In the genomic region with DNA sequence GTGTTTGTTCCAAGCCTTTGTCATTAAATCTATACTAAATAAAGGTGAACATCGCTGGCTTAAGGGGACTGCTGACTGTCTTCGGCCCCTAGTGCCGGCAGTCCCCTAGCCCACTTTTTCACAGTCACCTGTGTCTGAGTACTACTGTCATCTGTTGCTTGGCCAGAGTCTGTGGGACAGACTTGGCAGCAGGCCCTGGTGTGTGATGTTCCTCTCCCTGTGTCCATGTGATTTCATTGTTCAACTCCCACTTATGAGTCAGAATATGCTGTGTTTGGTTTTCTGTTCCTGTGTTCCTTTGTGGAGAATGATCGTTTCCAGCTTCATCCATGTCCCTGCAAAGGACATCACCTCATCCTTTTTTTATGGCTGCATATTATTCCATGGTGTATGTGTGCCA, we compare ENCODE assay signal across 18 cellular contexts.
DNase-seq lines count a peak whose midpoint lies in the region; ATAC-seq, FAIRE-seq and TF ChIP-seq lines count a peak whose summit lies in the region.
"Had no signal": no experiment of that assay in that cellular context is flagged by ENCODE, and none has a peak within 500 bp of the region (broad histone marks: within the 10 kb centered on the region; RNA-seq: fewer than 3 reads in every experiment).

No MANE protein-coding gene starts in this region.

- H3K27me3 ChIP-seq in endothelial cell of umbilical vein (ENCODE audit: control insufficient read depth in 2 of 2, insufficient read depth in 2 of 2, low read length in 2 of 2), result no peaks in the 10 kb centered on the region
- no peaks in the 10 kb centered on the region for H3K27me3 ChIP-seq in neuronal stem cell (ENCODE audit: control insufficient read depth in 3 of 3, insufficient read depth in 3 of 3, low read depth in 1 of 3, low read length in 3 of 3)

- peak overlapping the region; percentile 17 for H4K8ac ChIP-seq in neuronal stem cell (ENCODE audit: low read depth, low read length)

- H4K91ac ChIP-seq in neuronal stem cell (ENCODE audit: low read depth, low read length, poor library complexity), result no peak overlapping the region

- no peak overlapping the region for H3K18ac ChIP-seq in neuronal stem cell (ENCODE audit: low read length)

- WGBS in neuronal stem cell (ENCODE audit: extremely low coverage in 2 of 2, insufficient read length in 2 of 2, insufficient replicate concordance in 1 of 2), 2 donors, result no CpG with 5 or more reads among the region's 4 CpGs

- H3K4me3 ChIP-seq in endothelial cell of umbilical vein (replicated peaks in 1 of 3; ENCODE audit: insufficient read depth in 1 of 3, low read depth in 1 of 3, low read length in 3 of 3) (no peak overlapping the region), neuronal stem cell (ENCODE audit: low read length in 2 of 2) (no peak overlapping the region)
- H3K4me3 ChIP-seq: K562, PC-9 had no signal

- no peak overlapping the region for H3K4ac ChIP-seq in neuronal stem cell (ENCODE audit: low read length)

- FAIRE-seq in RCC 7860 (lab: Jason Lieb, UNC) (no peak), endothelial cell of umbilical vein (lab: Jason Lieb, UNC) (no peak)
- FAIRE-seq: K562 had no signal

- dilution Hi-C loops in endothelial cell of umbilical vein (cut with MboI; ENCODE audit: extremely low pct_ligation_motif_present, low sequenced_read_pairs), result no loop called here

- CTCF ChIA-PET in endothelial cell of umbilical vein (lab: Charles Lee), result no interaction called here

- no peaks in the 10 kb centered on the region for H3K79me1 ChIP-seq in neuronal stem cell (ENCODE audit: low read depth, low read length)

- no peaks in the 10 kb centered on the region for H4K20me1 ChIP-seq in endothelial cell of umbilical vein (replicated peaks; ENCODE audit: control insufficient read depth, extremely low read depth, insufficient read depth, low read length)

- no peaks in the 10 kb centered on the region for H3K9me3 ChIP-seq in endothelial cell of umbilical vein (replicated peaks; ENCODE audit: control insufficient read depth, insufficient read depth, low read length)
- H3K9me3 ChIP-seq in neuronal stem cell (replicated peaks in 1 of 2; ENCODE audit: control insufficient read depth in 2 of 2, insufficient read depth in 1 of 2, low read depth in 1 of 2, low read length in 2 of 2), result peaks cover 0 to 2% of the 10 kb centered on the region in 2 donors
- H3K9me3 ChIP-seq: SK-N-SH had no signal

- H3K79me2 ChIP-seq in endothelial cell of umbilical vein (ENCODE audit: control insufficient read depth, insufficient read depth, low read length), result no peaks in the 10 kb centered on the region

- in situ Hi-C loops in GM13977 (cut with MboI; ENCODE audit: low pct_unique_long_range_greater_than_20kb, low sequenced_read_pairs, unreplicated experiment), result no loop called here

- H3K9ac ChIP-seq in endothelial cell of umbilical vein (replicated peaks; ENCODE audit: extremely low read depth, insufficient read depth, low read length) (no peak overlapping the region), neuronal stem cell (ENCODE audit: low read depth, low read length, poor library complexity) (no peak overlapping the region)
- H3K9ac ChIP-seq: SK-N-SH had no signal

- no peak overlapping the region for H3K4me2 ChIP-seq in endothelial cell of umbilical vein (ENCODE audit: insufficient read depth, low read length)
- H3K4me2 ChIP-seq in neuronal stem cell (ENCODE audit: insufficient read depth, low read length, poor library complexity, severe bottlenecking), result no peak overlapping the region
- H3K4me2 ChIP-seq: PC-9, SK-N-SH had no signal

- H2BK15ac ChIP-seq in neuronal stem cell (ENCODE audit: low read length), result no peak overlapping the region

- no peak overlapping the region for H2BK120ac ChIP-seq in neuronal stem cell (ENCODE audit: low read depth, low read length)

- intact Hi-C loops in endothelial cell of umbilical vein (cut with micrococcal nuclease), result no loop called here

- no TSS peak for BruUV-seq in endothelial cell of umbilical vein (replicated peaks; lab: Mats Ljungman, UMichigan)

- no peak overlapping the region for H3K23ac ChIP-seq in neuronal stem cell (ENCODE audit: low read depth, low read length, poor library complexity)

- TF ChIP-seq POLR2A in endothelial cell of umbilical vein (IDR thresholded peaks at IDR 0.05; ENCODE audit: low read depth, low read length), result no peak

- H3K36me3 ChIP-seq in endothelial cell of umbilical vein (ENCODE audit: control insufficient read depth in 2 of 2, extremely low read depth in 1 of 2, insufficient read depth in 2 of 2, low read length in 2 of 2) (no peaks in the 10 kb centered on the region), neuronal stem cell (replicated peaks in 1 of 2; ENCODE audit: control insufficient read depth in 2 of 2, insufficient read depth in 2 of 2, low read length in 2 of 2) (no peaks in the 10 kb centered on the region)

- DNase-seq in HCEC 1CT (peak; percentile 1), RCC 7860 (ENCODE audit: low spot score) (peak; percentile 14), endothelial cell of umbilical vein (ENCODE audit: low read depth, low spot score) (no peak), neuronal stem cell (ENCODE audit: low spot score) (no peak), OCI-M2 (lab: John Stamatoyannopoulos, UW; ENCODE audit: unreplicated experiment) (no peak), GM13977 (ENCODE audit: low spot score) (no peak)
- DNase-seq: ACHN, AML-193, H9, NCI-H1436, NCI-H2029, NCI-H2171, NCI-H446 treated with DMSO at 0.1 percent for 48 hours, PC-9, SK-N-SH had no signal

- H3K4me1 ChIP-seq in endothelial cell of umbilical vein (ENCODE audit: control insufficient read depth, extremely low read depth, insufficient read depth, low read length) (no peaks in the 10 kb centered on the region), neuronal stem cell (ENCODE audit: control insufficient read depth in 2 of 2, insufficient read depth in 1 of 2, low read depth in 1 of 2, low read length in 2 of 2) (no peaks in the 10 kb centered on the region)

- no peak overlapping the region for H2BK5ac ChIP-seq in neuronal stem cell (ENCODE audit: low read length)

- H3K27ac ChIP-seq in endothelial cell of umbilical vein (ENCODE audit: insufficient read depth, low read depth, low read length), result no peak overlapping the region
- H3K27ac ChIP-seq in neuronal stem cell (replicated peaks; ENCODE audit: low read length), result no peak overlapping the region
- H3K27ac ChIP-seq: HL-60, PC-9 had no signal

- H2AFZ ChIP-seq in endothelial cell of umbilical vein (ENCODE audit: low read depth, low read length), result no peak overlapping the region
- no peak overlapping the region for H2AFZ ChIP-seq in neuronal stem cell (ENCODE audit: low read length)
- H2AFZ ChIP-seq: PC-9 had no signal

- no peak overlapping the region for H2BK12ac ChIP-seq in neuronal stem cell (ENCODE audit: low read length)

- no peaks in the 10 kb centered on the region for H3K9me1 ChIP-seq in endothelial cell of umbilical vein (replicated peaks; ENCODE audit: control insufficient read depth, extremely low read depth, insufficient read depth, low read length)

- POLR2A ChIA-PET in endothelial cell of umbilical vein (lab: Charles Lee), result no interaction called here

- H3K14ac ChIP-seq in neuronal stem cell (ENCODE audit: low read length), result no peak overlapping the region

- no peak for ATAC-seq in HG03460 (IDR thresholded peaks at IDR 0.05; ENCODE audit: unreplicated experiment)
- ATAC-seq: K562 had no signal

- TF ChIP-seq CTCF in endothelial cell of umbilical vein (IDR thresholded peaks at IDR 0.05; ENCODE audit: extremely low read depth in 1 of 2, insufficient read depth in 1 of 2, low read depth in 1 of 2, low read length in 2 of 2), result no peak
- TF ChIP-seq CTCF in GM13977 (IDR thresholded peaks at IDR 0.05; ENCODE audit: extremely low read depth, insufficient read depth, missing control alignments), result no peak

- H2AK5ac ChIP-seq in neuronal stem cell (ENCODE audit: low read depth, low read length), result no peak overlapping the region

TF ChIP-seq in endothelial cell of umbilical vein, 7 proteins besides CTCF, POLR2A, EP300 and RAD21:
- TF ChIP-seq FOS (IDR thresholded peaks at IDR 0.05; ENCODE audit: borderline replicate concordance, insufficient read depth, low read length) (peak; percentile 15), GATA2 (IDR thresholded peaks at IDR 0.05; ENCODE audit: insufficient read depth, insufficient read length, low read depth, low read length) (no peak)

Comparison
In these comparisons a context has a peak if more than half of its experiments do, and no peak if none do; other contexts are left out.
1. DNase-seq: peak in HCEC 1CT (single experiment) and RCC 7860 (single experiment); none in endothelial cell of umbilical vein (single experiment), neuronal stem cell (single experiment), OCI-M2 (single experiment) and GM13977 (single experiment).